8 cellular contexts compared by ENCODE assay signal in genomic region chr12:53213348-53213747, GRCh38. TPM values are rescaled to one million over a fixed set of nuclear protein-coding genes. Genes with fewer than 3 reads are reported as not detected.
A peak's percentile ranks its signal among the peaks of the same experiment; 100 is the strongest.
DNase-seq lines count a peak whose midpoint lies in the region; ATAC-seq and TF ChIP-seq lines count a peak whose summit lies in the region.

No MANE protein-coding gene starts in this region.

- H3K79me2 ChIP-seq in KMS-11 (ENCODE audit: insufficient read depth, low read depth) (peaks cover 24% of the 10 kb centered on the region; the same call in 1 of the 2 replicates), fibroblast of lung (ENCODE audit: control insufficient read depth, insufficient read depth, low read length) (peaks cover 32% of the 10 kb centered on the region)

- H2BK12ac ChIP-seq in neuronal stem cell (ENCODE audit: low read length), result no peak overlapping the region

- CTCF ChIA-PET in Panc1 (lab: Charles Lee), result interaction anchor here (0.6 to 2.7 kb wide), 13 partner anchors 22 to 132 kb away, joined by 3 to 13 read pairs (median 4); partner anchors contain the start of genes AAAS, ESPL1 and PFDN5

- TF ChIP-seq CTCF in KMS-11 (conservative IDR thresholded peaks at IDR 0.05; ENCODE audit: low read depth, low read length) (peak; percentile 100), Panc1 (IDR thresholded peaks at IDR 0.05) (peak; percentile 98), fibroblast of lung (conservative IDR thresholded peaks at IDR 0.05 in 1 of 2, IDR thresholded peaks at IDR 0.05 in 1 of 2; ENCODE audit: low read depth in 1 of 2, low read length in 2 of 2) (peak; percentile 82 to 88)

- H3K14ac ChIP-seq in neuronal stem cell (ENCODE audit: low read length), result no peak overlapping the region

- H2BK15ac ChIP-seq in neuronal stem cell (ENCODE audit: low read length), result no peak overlapping the region

- H2BK5ac ChIP-seq in neuronal stem cell (ENCODE audit: low read length), result peak overlapping the region; percentile 93

- H2AK5ac ChIP-seq in neuronal stem cell (ENCODE audit: low read depth, low read length), result peak overlapping the region; percentile 77

- H4K20me1 ChIP-seq in KMS-11 (ENCODE audit: insufficient read depth) (no peaks in the 10 kb centered on the region), fibroblast of lung (ENCODE audit: control insufficient read depth, extremely low read depth, insufficient read depth, low read length) (no peaks in the 10 kb centered on the region)

- no peak overlapping the region for H3K27ac ChIP-seq in KMS-11
- H3K27ac ChIP-seq in Panc1 (ENCODE audit: low read length), result no peak overlapping the region; the same call in 1 of the 2 replicates
- H3K27ac ChIP-seq in fibroblast of lung (ENCODE audit: insufficient read depth, low read length), result peak overlapping the region; percentile 20
- H3K27ac ChIP-seq in neuronal stem cell (replicated peaks; ENCODE audit: low read length), result no peak overlapping the region
- peak overlapping the region; percentile 58 for H3K27ac ChIP-seq in substantia nigra (ENCODE audit: low read depth, low read length, poor library complexity, severe bottlenecking)

- peak; percentile 70 for DNase-seq in GDM1 (lab: John Stamatoyannopoulos, UW)
- no peak for DNase-seq in Panc1 (ENCODE audit: low read depth, low spot score)
- DNase-seq in activated T-cell treated with anti-CD3 and anti-CD28 coated beads, Interleukin-2, amount 50 U/mL, for 48 hours, result peak; percentile 87 to 90
- DNase-seq in fibroblast of lung (ENCODE audit: low read depth in 2 of 2), result peak; percentile 56 to 76
- peak; percentile 77 for DNase-seq in neuronal stem cell (ENCODE audit: low spot score)
- DNase-seq in substantia nigra (lab: John Stamatoyannopoulos, UW), result peak in 48 of 49 donors; percentile 27 to 94 (median 76)

- H3K9ac ChIP-seq in KMS-11, result no peak overlapping the region
- no peak overlapping the region for H3K9ac ChIP-seq in fibroblast of lung (ENCODE audit: insufficient read depth, low read length)
- no peak overlapping the region for H3K9ac ChIP-seq in neuronal stem cell (ENCODE audit: low read depth, low read length, poor library complexity)

- no peaks in the 10 kb centered on the region for H3K36me3 ChIP-seq in KMS-11 (ENCODE audit: insufficient read depth)
- H3K36me3 ChIP-seq in Panc1 (ENCODE audit: control insufficient read depth, insufficient read depth, low read length), result no peaks in the 10 kb centered on the region; the same call in 1 of the 2 replicates
- peaks cover 41% of the 10 kb centered on the region for H3K36me3 ChIP-seq in fibroblast of lung (ENCODE audit: control insufficient read depth, insufficient read depth, low read length)
- no peaks in the 10 kb centered on the region for H3K36me3 ChIP-seq in neuronal stem cell (replicated peaks in 1 of 2; ENCODE audit: control insufficient read depth in 2 of 2, insufficient read depth in 2 of 2, low read length in 2 of 2)

- H2BK120ac ChIP-seq in neuronal stem cell (ENCODE audit: low read depth, low read length), result no peak overlapping the region

- no CpG with 5 or more reads among the region's 14 CpGs for WGBS in neuronal stem cell (ENCODE audit: extremely low coverage in 2 of 2, insufficient read length in 2 of 2, insufficient replicate concordance in 1 of 2), 2 donors

- no peak overlapping the region for H2AFZ ChIP-seq in KMS-11 (ENCODE audit: low read depth)
- H2AFZ ChIP-seq in fibroblast of lung (ENCODE audit: low read length), result no peak overlapping the region
- H2AFZ ChIP-seq in neuronal stem cell (ENCODE audit: low read length), result peak overlapping the region; percentile 78

- peaks cover 68% of the 10 kb centered on the region for H3K4me1 ChIP-seq in KMS-11 (ENCODE audit: low read depth, poor library complexity, severe bottlenecking)
- peaks cover 30% of the 10 kb centered on the region for H3K4me1 ChIP-seq in Panc1 (ENCODE audit: control insufficient read depth, insufficient read depth, low read length)
- peaks cover 17% of the 10 kb centered on the region for H3K4me1 ChIP-seq in fibroblast of lung (ENCODE audit: control insufficient read depth, extremely low read depth, insufficient read depth, low read length)
- H3K4me1 ChIP-seq in neuronal stem cell (ENCODE audit: control insufficient read depth in 2 of 2, insufficient read depth in 1 of 2, low read depth in 1 of 2, low read length in 2 of 2), result peaks cover 13 to 20% of the 10 kb centered on the region in 2 donors

- H3K4me3 ChIP-seq in KMS-11 (IDR thresholded peaks at IDR 0.05; ENCODE audit: insufficient read depth, low read depth, low read length) (no peak overlapping the region), Panc1 (ENCODE audit: low read depth in 2 of 2, low read length in 2 of 2) (no peak overlapping the region), fibroblast of lung (replicated peaks in 1 of 4; ENCODE audit: control extremely low read depth in 1 of 4, insufficient read depth in 1 of 4, low read depth in 3 of 4, low read length in 4 of 4) (no peak overlapping the region), neuronal stem cell (ENCODE audit: low read length in 2 of 2) (no peak overlapping the region)

- POLR2A ChIA-PET in Panc1 (lab: Charles Lee), result no interaction called here

- H3K4me2 ChIP-seq in KMS-11 (peak overlapping the region; percentile 24; the same call in 1 of the 2 replicates), fibroblast of lung (ENCODE audit: extremely low read depth, insufficient read depth, low read length) (no peak overlapping the region), neuronal stem cell (ENCODE audit: insufficient read depth, low read length, poor library complexity, severe bottlenecking) (no peak overlapping the region)

- no peak overlapping the region for H3K4ac ChIP-seq in neuronal stem cell (ENCODE audit: low read length)

- H4K91ac ChIP-seq in neuronal stem cell (ENCODE audit: low read depth, low read length, poor library complexity), result peak overlapping the region; percentile 17

- no TSS peak for BruUV-seq in Panc1 (replicated peaks; lab: Mats Ljungman, UMichigan)

- no peak overlapping the region for H3K18ac ChIP-seq in neuronal stem cell (ENCODE audit: low read length)

- H3K23ac ChIP-seq in neuronal stem cell (ENCODE audit: low read depth, low read length, poor library complexity), result peak overlapping the region; percentile 44

- in situ Hi-C loops in Panc1 (cut with HindIII; ENCODE audit: low pct_unique_long_range_greater_than_20kb, low sequenced_read_pairs), result no loop called here

- no peaks in the 10 kb centered on the region for H3K27me3 ChIP-seq in KMS-11 (ENCODE audit: insufficient read depth, low read depth)
- H3K27me3 ChIP-seq in Panc1 (ENCODE audit: control insufficient read depth, insufficient read depth, low read length), result no peaks in the 10 kb centered on the region
- H3K27me3 ChIP-seq in fibroblast of lung (ENCODE audit: control insufficient read depth, insufficient read depth, low read length), result no peaks in the 10 kb centered on the region
- peaks cover 0 to 28% (median 6%) of the 10 kb centered on the region in 3 experiments for H3K27me3 ChIP-seq in neuronal stem cell (ENCODE audit: control insufficient read depth in 3 of 3, insufficient read depth in 3 of 3, low read depth in 1 of 3, low read length in 3 of 3)

- H3K9me3 ChIP-seq in Panc1 (ENCODE audit: control insufficient read depth, insufficient read depth, low read depth, low read length) (no peaks in the 10 kb centered on the region), fibroblast of lung (ENCODE audit: control insufficient read depth, insufficient read depth, low read depth, low read length) (no peaks in the 10 kb centered on the region), neuronal stem cell (replicated peaks in 1 of 2; ENCODE audit: control insufficient read depth in 2 of 2, insufficient read depth in 1 of 2, low read depth in 1 of 2, low read length in 2 of 2) (no peaks in the 10 kb centered on the region)

- H3K79me1 ChIP-seq in neuronal stem cell (ENCODE audit: low read depth, low read length), result no peaks in the 10 kb centered on the region

- no peak overlapping the region for H4K8ac ChIP-seq in neuronal stem cell (ENCODE audit: low read depth, low read length)

- intact Hi-C loops in Panc1 (cut with micrococcal nuclease; ENCODE audit: unreplicated experiment), result loop anchor here (1.0 kb wide), 1 partner anchor 74 kb away; no protein-coding TSS in a partner anchor

- ATAC-seq in Panc1 (peak; percentile 89), GM21447 (IDR thresholded peaks at IDR 0.05; ENCODE audit: unreplicated experiment) (no peak)

RNA-seq across cellular contexts. Expression of gene ITGB7, which starts 6.3 kb away (rescaled TPM):
- total RNA-seq in Panc1 (2021; ENCODE audit: unreplicated experiment), result 0.98 TPM
- not detected for polyA plus RNA-seq in Panc1 (2012; ENCODE audit: insufficient read length)
- total RNA-seq in fibroblast of lung, result 0.26 and 0.50 TPM in 2 replicates
- 0.15 and 0.20 TPM in 2 replicates for polyA plus RNA-seq in fibroblast of lung
- polyA plus RNA-seq in fibroblast of lung (2012), result 0.22 and 0.38 TPM in 2 replicates
- not detected in 2 replicates for polyA minus RNA-seq in fibroblast of lung (ENCODE audit: low replicate concordance)
- polyA plus RNA-seq in neuronal stem cell (2013, experiment 1 of 2), result 0.07 TPM
- 0.03 TPM for polyA plus RNA-seq in neuronal stem cell (2013, experiment 2 of 2)

RNA-seq across cellular contexts. Expression of gene RARG, which starts 18.7 kb away (rescaled TPM):
- total RNA-seq in Panc1 (2021; ENCODE audit: unreplicated experiment) (41.2 TPM), fibroblast of lung (26.7 and 51.4 TPM in 2 replicates)
- polyA plus RNA-seq in Panc1 (2012; ENCODE audit: insufficient read length), result 40.7 TPM
- 26.9 and 30.4 TPM in 2 replicates for polyA plus RNA-seq in fibroblast of lung
- 38.1 and 47.4 TPM in 2 replicates for polyA plus RNA-seq in fibroblast of lung (2012)
- polyA minus RNA-seq in fibroblast of lung (ENCODE audit: low replicate concordance), result 83.5 and 87.1 TPM in 2 replicates
- polyA plus RNA-seq in neuronal stem cell (2013, experiment 1 of 2), result 11.1 TPM
- polyA plus RNA-seq in neuronal stem cell (2013, experiment 2 of 2), result 10.9 TPM

RNA-seq across cellular contexts. Expression of gene CSAD, which starts 32.6 kb away (rescaled TPM):
- 15.4 TPM for total RNA-seq in Panc1 (2021; ENCODE audit: unreplicated experiment)
- 12.5 TPM for polyA plus RNA-seq in Panc1 (2012; ENCODE audit: insufficient read length)
- 6.4 and 10.1 TPM in 2 replicates for total RNA-seq in fibroblast of lung
- 6.9 and 7.8 TPM in 2 replicates for polyA plus RNA-seq in fibroblast of lung
- polyA plus RNA-seq in fibroblast of lung (2012), result 5.5 and 7.9 TPM in 2 replicates
- polyA minus RNA-seq in fibroblast of lung (ENCODE audit: low replicate concordance), result 3.7 and 10.6 TPM in 2 replicates
- 14.3 TPM for polyA plus RNA-seq in neuronal stem cell (2013, experiment 1 of 2)
- polyA plus RNA-seq in neuronal stem cell (2013, experiment 2 of 2), result 14.1 TPM

RNA-seq across cellular contexts. Expression of gene ZNF740, which starts 32.8 kb away (rescaled TPM):
- total RNA-seq in Panc1 (2021; ENCODE audit: unreplicated experiment) (46.8 TPM), fibroblast of lung (14.6 and 16.8 TPM in 2 replicates)
- polyA plus RNA-seq in Panc1 (2012; ENCODE audit: insufficient read length), result 29.9 TPM
- polyA plus RNA-seq in fibroblast of lung, result 7.3 and 10.6 TPM in 2 replicates
- polyA plus RNA-seq in fibroblast of lung (2012), result 7.0 and 9.8 TPM in 2 replicates
- 6.0 and 10.6 TPM in 2 replicates for polyA minus RNA-seq in fibroblast of lung (ENCODE audit: low replicate concordance)
- polyA plus RNA-seq in neuronal stem cell (2013, experiment 1 of 2), result 19.7 TPM
- polyA plus RNA-seq in neuronal stem cell (2013, experiment 2 of 2), result 19.5 TPM

RNA-seq across cellular contexts. Expression of gene ESPL1, which starts 54.8 kb away (rescaled TPM):
- total RNA-seq in Panc1 (2021; ENCODE audit: unreplicated experiment) (54.6 TPM), fibroblast of lung (0.26 and 1.8 TPM in 2 replicates)
- polyA plus RNA-seq in Panc1 (2012; ENCODE audit: insufficient read length), result 13.7 TPM
- 1.4 and 5.8 TPM in 2 replicates for polyA plus RNA-seq in fibroblast of lung
- polyA plus RNA-seq in fibroblast of lung (2012), result 1.7 and 5.1 TPM in 2 replicates
- 11.3 and 27.3 TPM in 2 replicates for polyA minus RNA-seq in fibroblast of lung (ENCODE audit: low replicate concordance)
- polyA plus RNA-seq in neuronal stem cell (2013, experiment 1 of 2), result 14.2 TPM
- 14.1 TPM for polyA plus RNA-seq in neuronal stem cell (2013, experiment 2 of 2)

Comparison
In these comparisons a context has a peak if more than half of its experiments do, and no peak if none do; other contexts are left out.
1. H3K27ac ChIP-seq: peak in fibroblast of lung (single experiment) and substantia nigra (single experiment); none in KMS-11 (single experiment), Panc1 (single experiment) and neuronal stem cell (single experiment).
2. Peak in every context shown above with its lines, with median percentiles within 50 percentile points of each other: CTCF ChIP-seq.